In the genomic region with DNA sequence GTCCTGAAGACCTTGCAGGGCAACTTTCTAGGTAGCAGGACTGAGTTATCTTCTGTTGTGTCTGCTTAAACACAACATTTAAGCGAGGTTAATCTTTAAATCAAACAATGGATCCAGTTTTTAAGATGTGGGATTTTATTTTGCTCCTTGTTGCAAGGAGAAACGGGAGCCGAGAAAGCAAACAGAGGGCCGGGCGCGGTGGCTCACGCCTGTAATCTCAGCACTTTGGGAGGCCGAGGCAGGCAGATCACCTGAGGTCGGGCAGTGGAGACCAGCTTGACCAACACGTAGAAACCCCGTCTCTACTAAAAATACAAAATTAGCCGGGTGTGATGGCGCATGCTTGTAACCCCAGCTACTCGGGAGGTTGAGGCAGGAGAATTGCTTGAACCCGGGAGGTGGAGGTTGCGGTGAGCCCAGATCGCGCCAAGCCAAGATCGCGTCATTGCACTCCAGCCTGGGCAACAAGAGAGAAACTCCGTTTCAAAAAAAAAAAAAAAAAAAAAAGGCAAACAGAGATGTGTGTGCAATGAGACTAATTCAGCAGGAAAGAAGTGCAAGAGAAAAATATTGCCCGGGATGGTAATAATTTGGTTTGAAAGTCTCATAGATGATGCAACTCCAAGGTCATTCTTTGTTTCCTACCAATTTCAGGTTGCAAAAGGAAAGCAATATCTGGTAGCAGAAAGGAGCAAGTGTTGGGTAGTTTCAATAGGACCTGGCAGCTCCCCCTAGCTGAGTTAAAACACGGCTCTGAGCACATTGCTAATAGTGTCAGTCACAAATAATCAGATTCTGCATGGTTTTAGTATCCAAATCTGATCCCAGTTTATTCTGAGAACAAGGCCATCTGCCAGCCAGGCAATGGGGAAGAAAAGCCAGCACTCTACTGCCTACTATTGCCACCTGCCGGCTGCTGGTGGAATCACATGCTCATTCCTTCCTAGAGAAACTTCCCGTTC, we compare ENCODE assay signal across 8 cellular contexts.
A peak's percentile ranks its signal among the peaks of the same experiment; 100 is the strongest.
DNase-seq lines count a peak whose midpoint lies in the region; ATAC-seq and TF ChIP-seq lines count a peak whose summit lies in the region.

No MANE protein-coding gene starts in this region.

- CTCF ChIA-PET in WTC11 (lab: Charles Lee): interaction anchor here (0.6 to 8.9 kb wide), 31 partner anchors 9 to 358 kb away, joined by 3 to 93 read pairs (median 4); partner anchors contain the start of gene PPM1H

- H3K4me3 Mint-ChIP-seq in WTC11: no peak overlapping the region
- H3K4me3 Mint-ChIP-seq in central memory CD8-positive, alpha-beta T cell: no peak overlapping the region

- no peaks in the 10 kb centered on the region for H3K36me3 ChIP-seq in kidney epithelial cell (ENCODE audit: control insufficient read depth, insufficient read depth, low read length)

- TF ChIP-seq CTCF in GM12865 (IDR thresholded peaks at IDR 0.05; ENCODE audit: insufficient read depth, low read depth, low read length, missing control alignments) (peak; percentile 88), WTC11 (IDR thresholded peaks at IDR 0.05) (peak; percentile 90), kidney epithelial cell (IDR thresholded peaks at IDR 0.05; ENCODE audit: insufficient read depth, low read length, poor library complexity, severe bottlenecking) (peak; percentile 92)

- no peaks in the 10 kb centered on the region for H3K27me3 Mint-ChIP-seq in WTC11 (ENCODE audit: low read depth)
- no peaks in the 10 kb centered on the region for H3K27me3 Mint-ChIP-seq in central memory CD8-positive, alpha-beta T cell

- H3K27ac Mint-ChIP-seq in WTC11: peak overlapping the region; percentile 11; the same call in 1 of the 2 replicates
- no peak overlapping the region for H3K27ac Mint-ChIP-seq in central memory CD8-positive, alpha-beta T cell (ENCODE audit: low read depth)

- no peaks in the 10 kb centered on the region for H3K27me3 ChIP-seq in kidney epithelial cell (ENCODE audit: control insufficient read depth, insufficient read depth, low read length)

- DNase-seq in GM12865 (ENCODE audit: low read depth): peak; percentile 74
- DNase-seq in NCI-H2196 (lab: John Stamatoyannopoulos, UW; ENCODE audit: unreplicated experiment): peak; percentile 85
- peak; percentile 86 for DNase-seq in WTC11 (ENCODE audit: low spot score)
- peak; percentile 45 to 68 for DNase-seq in central memory CD8-positive, alpha-beta T cell (ENCODE audit: low spot score in 2 of 2)
- DNase-seq in kidney epithelial cell (ENCODE audit: low read depth): no peak
- peak; percentile 43 to 60 (median 59) for DNase-seq in stimulated activated CD4-positive, alpha-beta T cell treated with anti-CD3 and anti-CD28 coated beads, Interleukin-1b, Interleukin-23, amount 100 ng/mL, for 24 hours (ENCODE audit: low read depth in 4 of 4, low spot score in 1 of 4)

- POLR2A ChIA-PET in WTC11 (lab: Charles Lee): interaction anchor here (2.1 kb wide), 1 partner anchor 190 kb away, joined by 11 read pairs; no protein-coding TSS in a partner anchor

- H3K4me1 Mint-ChIP-seq in WTC11: peaks cover 33% of the 10 kb centered on the region
- H3K4me1 Mint-ChIP-seq in central memory CD8-positive, alpha-beta T cell: no peaks in the 10 kb centered on the region

- H3K36me3 Mint-ChIP-seq in WTC11: no peaks in the 10 kb centered on the region
- H3K36me3 Mint-ChIP-seq in central memory CD8-positive, alpha-beta T cell (ENCODE audit: insufficient read depth): no peaks in the 10 kb centered on the region

- peak; percentile 64 for ATAC-seq in HG02973 (IDR thresholded peaks at IDR 0.05; ENCODE audit: unreplicated experiment)
- ATAC-seq in WTC11: peak; percentile 59
- ATAC-seq in central memory CD8-positive, alpha-beta T cell (replicated peaks; ENCODE audit: extremely low read depth, poor library complexity, severe bottlenecking): no peak
- ATAC-seq in GM21576 (IDR thresholded peaks at IDR 0.05; ENCODE audit: unreplicated experiment): no peak

- H3K4me3 ChIP-seq in GM12865 (ENCODE audit: low read depth, low read length) (no peak overlapping the region), kidney epithelial cell (ENCODE audit: low read depth, low read length) (no peak overlapping the region)

- H3K9me3 Mint-ChIP-seq in WTC11: no peaks in the 10 kb centered on the region
- H3K9me3 Mint-ChIP-seq in central memory CD8-positive, alpha-beta T cell: no peaks in the 10 kb centered on the region

TF ChIP-seq in WTC11, 78 proteins besides CTCF, POLR2A, EP300 and RAD21:
- TF ChIP-seq CBFB (CRISPR knock-in tag; IDR thresholded peaks at IDR 0.05; ENCODE audit: low read depth) (no peak), CREM (CRISPR knock-in tag; IDR thresholded peaks at IDR 0.05) (no peak), RELA (CRISPR knock-in tag; IDR thresholded peaks at IDR 0.05; ENCODE audit: borderline replicate concordance) (no peak), HMGXB4 (CRISPR knock-in tag; IDR thresholded peaks at IDR 0.05) (no peak), ZNF423 (CRISPR knock-in tag; IDR thresholded peaks at IDR 0.05) (no peak), AFF4 (CRISPR knock-in tag; IDR thresholded peaks at IDR 0.05; ENCODE audit: borderline replicate concordance) (no peak), GRHL2 (CRISPR knock-in tag; IDR thresholded peaks at IDR 0.05; ENCODE audit: insufficient replicate concordance, severe bottlenecking) (no peak)
- TF ChIP-seq, protein P1, sequence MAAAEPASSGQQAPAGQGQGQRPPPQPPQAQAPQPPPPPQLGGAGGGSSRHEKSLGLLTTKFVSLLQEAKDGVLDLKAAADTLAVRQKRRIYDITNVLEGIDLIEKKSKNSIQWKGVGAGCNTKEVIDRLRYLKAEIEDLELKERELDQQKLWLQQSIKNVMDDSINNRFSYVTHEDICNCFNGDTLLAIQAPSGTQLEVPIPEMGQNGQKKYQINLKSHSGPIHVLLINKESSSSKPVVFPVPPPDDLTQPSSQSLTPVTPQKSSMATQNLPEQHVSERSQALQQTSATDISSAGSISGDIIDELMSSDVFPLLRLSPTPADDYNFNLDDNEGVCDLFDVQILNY (CRISPR knock-in tag; IDR thresholded peaks at IDR 0.05): no peak
- TF ChIP-seq, protein P2, sequence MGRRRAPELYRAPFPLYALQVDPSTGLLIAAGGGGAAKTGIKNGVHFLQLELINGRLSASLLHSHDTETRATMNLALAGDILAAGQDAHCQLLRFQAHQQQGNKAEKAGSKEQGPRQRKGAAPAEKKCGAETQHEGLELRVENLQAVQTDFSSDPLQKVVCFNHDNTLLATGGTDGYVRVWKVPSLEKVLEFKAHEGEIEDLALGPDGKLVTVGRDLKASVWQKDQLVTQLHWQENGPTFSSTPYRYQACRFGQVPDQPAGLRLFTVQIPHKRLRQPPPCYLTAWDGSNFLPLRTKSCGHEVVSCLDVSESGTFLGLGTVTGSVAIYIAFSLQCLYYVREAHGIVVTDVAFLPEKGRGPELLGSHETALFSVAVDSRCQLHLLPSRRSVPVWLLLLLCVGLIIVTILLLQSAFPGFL (CRISPR knock-in tag; IDR thresholded peaks at IDR 0.05; ENCODE audit: borderline replicate concordance): no peak
TF ChIP-seq in WTC11: peak in this region for 0.

Comparison
In these comparisons a context has a peak if more than half of its experiments do, and no peak if none do; other contexts are left out.
1. ATAC-seq: peak in HG02973 (single experiment) and WTC11 (single experiment); none in central memory CD8-positive, alpha-beta T cell (single experiment) and GM21576 (single experiment).
2. Peak in every context shown above with its lines, with median percentiles within 50 percentile points of each other: CTCF ChIP-seq.